11 cellular contexts compared by ENCODE assay signal in genomic region chr6:132122871-132123270, GRCh38.
A peak's percentile ranks its signal among the peaks of the same experiment; 100 is the strongest.
DNase-seq lines count a peak whose midpoint lies in the region; ATAC-seq and TF ChIP-seq lines count a peak whose summit lies in the region.
"Had no signal": no experiment of that assay in that cellular context is flagged by ENCODE, and none has a peak within 500 bp of the region (broad histone marks: within the 10 kb centered on the region; RNA-seq: fewer than 3 reads in every experiment).

No MANE protein-coding gene starts in this region.

- no peak for TF ChIP-seq CTCF in heart right ventricle (IDR thresholded peaks at IDR 0.05)
- no peak for TF ChIP-seq CTCF in left ventricle myocardium inferior (IDR thresholded peaks at IDR 0.05; ENCODE audit: borderline replicate concordance)
- no peak for TF ChIP-seq CTCF in astrocyte of the spinal cord (IDR thresholded peaks at IDR 0.05; ENCODE audit: low read depth, low read length)
- no peak for TF ChIP-seq CTCF in thyroid gland (IDR thresholded peaks at IDR 0.05)

- H3K4me3 ChIP-seq in heart right ventricle (no peak overlapping the region), left ventricle myocardium inferior (no peak overlapping the region), astrocyte of the spinal cord (ENCODE audit: low read depth, low read length) (no peak overlapping the region), thyroid gland (replicated peaks in 1 of 3) (no peak overlapping the region)
- H3K4me3 ChIP-seq: SK-N-MC had no signal

- H3K27me3 ChIP-seq in heart right ventricle (no peaks in the 10 kb centered on the region), left ventricle myocardium inferior (ENCODE audit: low read depth) (no peaks in the 10 kb centered on the region), thyroid gland (no peaks in the 10 kb centered on the region)

- no peaks in the 10 kb centered on the region for H3K9me3 ChIP-seq in heart right ventricle
- H3K9me3 ChIP-seq in left ventricle myocardium inferior (replicated peaks) = no peaks in the 10 kb centered on the region
- H3K9me3 ChIP-seq in thyroid gland = no peaks in the 10 kb centered on the region

- DNase-seq in heart right ventricle (no peak), left ventricle myocardium inferior (no peak), astrocyte of the spinal cord (ENCODE audit: low read depth, low spot score) (peak; percentile 97), kidney glomerular epithelial cell (lab: John Stamatoyannopoulos, UW) (peak; percentile 32), thyroid gland (peak; percentile 38 to 50), left colon (no peak)
- DNase-seq: activated T-cell treated with anti-CD3 and anti-CD28 coated beads, Interleukin-2, amount 50 U/mL, for 24 hours; AML-193 had no signal

- H3K36me3 ChIP-seq in heart right ventricle (no peaks in the 10 kb centered on the region), left ventricle myocardium inferior (no peaks in the 10 kb centered on the region), thyroid gland (no peaks in the 10 kb centered on the region)

- WGBS in heart right ventricle, 2 donors = 53 to 54% methylated on average over 4 of the region's 4 CpGs
- WGBS in thyroid gland, 2 donors = 14 to 27% methylated on average over 4 of the region's 4 CpGs

- in situ Hi-C loops in astrocyte of the spinal cord (cut with HindIII; ENCODE audit: low sequenced_read_pairs) = no loop called here

- no peak for TF ChIP-seq POLR2A in thyroid gland (IDR thresholded peaks at IDR 0.05)

- intact Hi-C loops in heart right ventricle (cut with DNase I) (no loop called here), left ventricle myocardium inferior (cut with micrococcal nuclease) (no loop called here), thyroid gland (cut with DNase I) (no loop called here), left colon (cut with DNase I, micrococcal nuclease) (no loop called here)

- H3K27ac ChIP-seq in heart right ventricle (no peak overlapping the region), left ventricle myocardium inferior (replicated peaks) (no peak overlapping the region), thyroid gland (no peak overlapping the region)
- H3K27ac ChIP-seq: SK-N-MC had no signal

- ATAC-seq in heart right ventricle (peak in 5 of 8 donors; percentile 28 to 70 (median 65)), HG02798 (IDR thresholded peaks at IDR 0.05; ENCODE audit: poor library complexity, unreplicated experiment) (no peak), left colon (no peak), GM21529 (IDR thresholded peaks at IDR 0.05; ENCODE audit: unreplicated experiment) (no peak)

- H3K4me1 ChIP-seq in heart right ventricle = peaks cover 0 to 11% (median 0%) of the 10 kb centered on the region in 9 donors
- no peaks in the 10 kb centered on the region for H3K4me1 ChIP-seq in left ventricle myocardium inferior
- H3K4me1 ChIP-seq in thyroid gland = peaks cover 0 to 9% of the 10 kb centered on the region in 2 donors

Comparison
In these comparisons a context has a peak if more than half of its experiments do, and no peak if none do; other contexts are left out.
1. ATAC-seq: peak in heart right ventricle (5 of 8); none in HG02798 (single experiment), left colon (single experiment) and GM21529 (single experiment).
2. DNase-seq: peak in astrocyte of the spinal cord (single experiment), kidney glomerular epithelial cell (single experiment) and thyroid gland (2 of 2); none in heart right ventricle (0 of 2), left ventricle myocardium inferior (single experiment) and left colon (0 of 2).